Comparison of ENCODE assay signal across 21 cellular contexts in genomic region chr16:2277466-2278271, GRCh38. TPM values are rescaled to one million over a fixed set of nuclear protein-coding genes. Genes with fewer than 3 reads are reported as not detected.
"Had no signal": no experiment of that assay in that cellular context is flagged by ENCODE, and none has a peak within 500 bp of the region (broad histone marks: within the 10 kb centered on the region; RNA-seq: fewer than 3 reads in every experiment).

No MANE protein-coding gene starts in this region.

- H3K27ac ChIP-seq: epithelial cell of prostate, esophagus squamous epithelium, left ventricle myocardium inferior, pancreas, right lobe of liver, testis, tibial nerve had no signal

- H3K4me3 ChIP-seq: esophagus squamous epithelium, left ventricle myocardium inferior, lung, pancreas, right lobe of liver, testis, tibial nerve had no signal

- H3K4me1 ChIP-seq: esophagus squamous epithelium, left ventricle myocardium inferior, pancreas, right lobe of liver, testis had no signal

- H3K9me3 ChIP-seq: esophagus squamous epithelium, left ventricle myocardium inferior, pancreas, right lobe of liver, testis, tibial nerve had no signal

- DNase-seq: effector memory CD8-positive, alpha-beta T cell; esophagus squamous epithelium; foreskin fibroblast; immature natural killer cell; kidney; left cardiac atrium; left ventricle myocardium inferior; mesenchymal stem cell; midbrain; nucleus accumbens; right lobe of liver; stimulated activated CD4-positive, alpha-beta T cell treated with anti-CD3 and anti-CD28 coated beads, Interleukin-15, amount 100 ng/mL, for 24 hours; stimulated activated CD4-positive, alpha-beta T cell treated with anti-CD3 and anti-CD28 coated beads, Interleukin-1b, Interleukin-23, amount 100 ng/mL, for 48 hours; stimulated activated CD4-positive, alpha-beta T cell treated with anti-CD3 and anti-CD28 coated beads, Interleukin-4, amount 100 ng/mL, for 24 hours; stimulated activated naive CD8-positive, alpha-beta T cell treated with anti-CD3 and anti-CD28 coated beads, Interleukin-15, amount 100 ng/mL, for 72 hours; testis had no signal

- H3K27me3 ChIP-seq: esophagus squamous epithelium, pancreas, right lobe of liver, testis, tibial nerve had no signal

- ATAC-seq: effector memory CD8-positive, alpha-beta T cell; left cardiac atrium; pancreas; stimulated activated memory B cell treated with anti-CD40 and anti-IgM and Interleukin-4, amounts not matched to agents 10 μg/mL and 1 μg/mL and 100 μg/mL, for 72 hours; stimulated activated naive CD8-positive, alpha-beta T cell treated with anti-CD3 and anti-CD28 coated beads, Interleukin-15, amount 100 ng/mL, for 72 hours had no signal

- H3K36me3 ChIP-seq: pancreas, right lobe of liver had no signal

- FAIRE-seq: kidney, pancreas had no signal

RNA-seq across cellular contexts. Expression of gene DNASE1L2, which starts 41.4 kb away (rescaled TPM):
- polyA plus RNA-seq: immature natural killer cell had no signal
